Comparison of ENCODE assay signal across 8 cellular contexts in the genomic region with DNA sequence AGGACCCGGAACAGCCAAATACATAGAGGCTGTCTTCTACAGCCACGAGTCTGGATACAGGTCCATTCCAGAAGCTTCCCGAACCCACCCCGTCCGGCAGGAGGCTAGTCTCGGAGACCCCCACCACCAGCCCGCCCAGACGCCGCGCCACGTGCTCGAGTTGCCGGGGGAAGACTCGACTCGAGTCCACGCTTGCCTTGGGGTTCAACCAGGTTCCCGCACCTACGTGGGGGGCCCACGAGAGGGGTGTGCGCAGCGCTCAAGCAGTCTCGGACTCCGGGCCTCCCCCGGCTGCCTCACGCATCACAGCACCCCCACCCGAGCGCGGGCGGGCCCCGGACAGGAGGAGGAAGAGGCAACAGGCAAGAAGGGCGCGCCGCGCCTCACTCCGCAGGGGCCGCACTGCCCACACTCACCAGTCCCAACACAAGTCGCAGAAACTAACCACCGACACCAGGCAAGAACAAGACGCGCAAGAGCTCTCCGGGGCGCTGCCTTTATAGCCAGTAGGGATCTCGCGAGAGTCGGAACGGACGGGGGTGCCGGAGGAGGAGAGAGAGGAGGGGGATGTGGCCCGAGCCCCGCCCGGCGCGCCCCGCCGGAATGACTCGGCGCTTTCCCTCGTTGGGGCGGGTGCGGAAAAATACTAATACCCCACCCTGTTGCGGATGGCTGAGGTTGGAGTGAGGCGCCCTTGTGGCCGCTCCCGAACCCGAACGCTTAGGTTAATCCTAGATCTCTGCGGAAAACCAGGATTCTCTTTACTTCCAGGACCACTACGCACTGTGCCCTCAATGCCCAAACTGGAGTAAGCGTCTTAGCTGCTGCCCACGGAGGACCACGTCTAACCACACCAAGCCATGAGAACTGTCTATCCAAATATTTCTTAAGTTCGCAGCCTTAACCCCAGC. TPM values are rescaled to one million over a fixed set of nuclear protein-coding genes. Genes with fewer than 3 reads are reported as not detected.
A peak's percentile ranks its signal among the peaks of the same experiment; 100 is the strongest.
DNase-seq lines count a peak whose midpoint lies in the region; ATAC-seq and TF ChIP-seq lines count a peak whose summit lies in the region.

A gene (minus strand): TSS at position 472 of the 911 bp plus-strand sequence. CDS start 2,841 bp downstream, outside the sequence.

- peak within 1 kb of the TSS; percentile 91 to 96 for H3K27ac ChIP-seq in left lung

- H3K4me1 ChIP-seq in BE2C (no peaks in the 10 kb centered on the region), left lung (peaks cover 17 to 28% of the 10 kb centered on the region in 2 donors)

- TF ChIP-seq CTCF in BE2C (IDR thresholded peaks at IDR 0.05; ENCODE audit: low read depth, low read length) (no peak; the same call in 1 of the 2 replicates), left lung (IDR thresholded peaks at IDR 0.05) (peak in 1 of 2 donors; percentile 26)

- H3K36me3 ChIP-seq in BE2C = peaks cover 15% of the 10 kb centered on the region
- peaks cover 0 to 22% of the 10 kb centered on the region in 2 donors for H3K36me3 ChIP-seq in left lung

- H3K9me3 ChIP-seq in BE2C (no peaks in the 10 kb centered on the region), left lung (no peaks in the 10 kb centered on the region)

- DNase-seq in BE2C = peak; percentile 92
- peak; percentile 78 for DNase-seq in GM19240 (ENCODE audit: insufficient read length, low spot score)
- peak; percentile 97 to 99 for DNase-seq in NCI-H526 (lab: John Stamatoyannopoulos, UW)
- DNase-seq in activated CD4-positive, alpha-beta T cell treated with anti-CD3 and anti-CD28 coated beads, Interleukin-2, amount 50 U/mL, for 1 hour = peak; percentile 97
- peak; percentile 93 for DNase-seq in dedifferentiated amniotic fluid mesenchymal stem cell (ENCODE audit: extremely low spot score)
- peak; percentile 97 for DNase-seq in left lung
- peak; percentile 99 to 100 for DNase-seq in stimulated activated CD4-positive, alpha-beta T cell treated with anti-CD3 and anti-CD28 coated beads, Interleukin-2, amount 100 ng/mL, for 48 hours

- H3K27me3 ChIP-seq in BE2C (no peaks in the 10 kb centered on the region), left lung (peaks cover 0 to 9% of the 10 kb centered on the region in 2 donors)

- ATAC-seq in HG03460 (IDR thresholded peaks at IDR 0.05; ENCODE audit: unreplicated experiment) (peak; percentile 77), left lung (peak; percentile 94)

- peak within 1 kb of the TSS; percentile 85 for H3K4me3 ChIP-seq in BE2C (ENCODE audit: low read depth, low read length)
- peak within 1 kb of the TSS; percentile 85 to 91 for H3K4me3 ChIP-seq in left lung

- intact Hi-C loops in left lung (cut with DNase I) = no loop called here

RNA-seq across cellular contexts. Expression of the gene that starts here (rescaled TPM):
- 149 TPM for polyA plus RNA-seq in BE2C (2012; ENCODE audit: insufficient read depth, insufficient read length, low read depth)
- total RNA-seq in left lung = 100 to 1,000 TPM; 427 to 579 TPM

Comparison
In these comparisons a context has a peak if more than half of its experiments do, and no peak if none do; other contexts are left out.
1. Peak in every context shown above with its lines: DNase-seq, ATAC-seq, H3K4me3 ChIP-seq and H3K27ac ChIP-seq.